12 cellular contexts compared by ENCODE assay signal in the genomic region with DNA sequence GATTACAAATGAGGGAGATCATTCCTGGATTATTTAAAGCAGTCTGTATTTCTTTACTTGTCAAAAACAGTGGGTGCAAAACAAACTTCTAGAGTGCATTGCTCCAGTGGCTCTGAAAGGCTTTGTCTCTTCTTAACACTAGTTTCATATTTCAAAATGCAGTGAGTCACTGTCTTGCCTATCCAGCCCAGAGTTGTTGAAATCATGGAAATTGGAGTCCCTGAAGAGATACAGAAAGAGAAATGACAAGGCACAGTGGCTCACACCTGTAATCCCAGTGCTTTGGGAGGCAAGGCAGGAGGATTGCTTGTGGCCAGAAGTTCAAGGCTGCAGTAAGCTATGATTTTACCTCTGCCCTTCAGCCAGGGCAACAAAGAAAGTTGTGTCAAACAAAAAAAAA. TPM values are rescaled to one million over a fixed set of nuclear protein-coding genes. Genes with fewer than 3 reads are reported as not detected.
A peak's percentile ranks its signal among the peaks of the same experiment; 100 is the strongest.
DNase-seq lines count a peak whose midpoint lies in the region; ATAC-seq and TF ChIP-seq lines count a peak whose summit lies in the region.
"Had no signal": no experiment of that assay in that cellular context is flagged by ENCODE, and none has a peak within 500 bp of the region (broad histone marks: within the 10 kb centered on the region; RNA-seq: fewer than 3 reads in every experiment).

No MANE protein-coding gene starts in this region.

- no peaks in the 10 kb centered on the region for H3K27me3 ChIP-seq in foreskin keratinocyte
- H3K27me3 ChIP-seq in esophagus muscularis mucosa: no peaks in the 10 kb centered on the region

- H3K36me3 ChIP-seq in esophagus muscularis mucosa: no peaks in the 10 kb centered on the region

- in situ Hi-C loops in SK-MEL-5 (cut with HindIII; ENCODE audit: low pct_unique_long_range_greater_than_20kb, low sequenced_read_pairs): no loop called here

- ATAC-seq in foreskin keratinocyte: peak; percentile 94
- ATAC-seq: Right ventricle myocardium inferior had no signal

- DNase-seq in AG10803 (ENCODE audit: low read depth) (peak; percentile 39), LHCN-M2 (ENCODE audit: low read depth) (peak; percentile 74), SK-MEL-5 (ENCODE audit: low read depth, low spot score) (peak; percentile 15), foreskin keratinocyte (peak in 1 of 2 donors; percentile 68), nucleus accumbens (lab: John Stamatoyannopoulos, UW) (no peak), esophagus muscularis mucosa (ENCODE audit: extremely low spot score) (no peak)
- DNase-seq in activated effector memory CD4-positive, alpha-beta T cell treated with Interleukin-2 at 50 U/mL for 16 hours: no peak
- DNase-seq in stimulated activated naive CD4-positive, alpha-beta T cell (lab: John Stamatoyannopoulos, UW): no peak
- DNase-seq: activated CD4-positive, alpha-beta T cell treated with anti-CD3 and anti-CD28 coated beads for 1 hour; CD4-positive, alpha-beta T cell; retina had no signal

- H3K4me1 ChIP-seq in foreskin keratinocyte: peaks cover 7% of the 10 kb centered on the region
- H3K4me1 ChIP-seq in esophagus muscularis mucosa: peaks cover 6 to 24% (median 16%) of the 10 kb centered on the region in 4 donors

- intact Hi-C loops in esophagus muscularis mucosa (cut with DNase I): no loop called here

- H3K4me3 ChIP-seq in AG10803 (ENCODE audit: low read length) (no peak overlapping the region), esophagus muscularis mucosa (no peak overlapping the region)

- no peaks in the 10 kb centered on the region for H3K9me3 ChIP-seq in esophagus muscularis mucosa

- TF ChIP-seq EP300 in esophagus muscularis mucosa (IDR thresholded peaks at IDR 0.05): no peak

- no peak for TF ChIP-seq POLR2A in esophagus muscularis mucosa (IDR thresholded peaks at IDR 0.05; ENCODE audit: low read depth)

- H3K27ac ChIP-seq in foreskin keratinocyte: no peak overlapping the region
- H3K27ac ChIP-seq in esophagus muscularis mucosa (replicated peaks in 1 of 4): no peak overlapping the region

- TF ChIP-seq CTCF in AG10803 (conservative IDR thresholded peaks at IDR 0.05; ENCODE audit: low read length) (no peak), foreskin keratinocyte (conservative IDR thresholded peaks at IDR 0.05) (no peak), esophagus muscularis mucosa (IDR thresholded peaks at IDR 0.05) (no peak)

RNA-seq across cellular contexts. Expression of a gene that starts 11.3 kb away (rescaled TPM):
- total RNA-seq in LHCN-M2 (2014; rRNA removed) (0.06 and 0.57 TPM in 2 replicates), foreskin keratinocyte (0.74 and 1.0 TPM in 2 replicates), esophagus muscularis mucosa (10 to 100 TPM; 23.2 to 50.7 (median 43.1) TPM)
- polyA plus RNA-seq in LHCN-M2 (2012): 0.16 TPM
- total RNA-seq in SK-MEL-5 (2014; rRNA removed; shearing (Covaris generic)): 0.45 TPM in 2 replicates
- polyA plus RNA-seq in SK-MEL-5 (2015; cell fraction: cytosol; rRNA removed): 0.13 and 0.37 TPM in 2 replicates
- not detected in 2 replicates for polyA plus RNA-seq in SK-MEL-5 (2015; cell fraction: nucleus; rRNA removed)
- 0.25 and 0.27 TPM in 2 replicates for polyA plus RNA-seq in foreskin keratinocyte
- total RNA-seq: CD4-positive, alpha-beta T cell had no signal

Comparison
In these comparisons a context has a peak if more than half of its experiments do, and no peak if none do; other contexts are left out.
1. DNase-seq: peak in AG10803 (single experiment), LHCN-M2 (single experiment) and SK-MEL-5 (single experiment); none in activated effector memory CD4-positive, alpha-beta T cell treated with Interleukin-2 at 50 U/mL for 16 hours (single experiment), nucleus accumbens (0 of 56), stimulated activated naive CD4-positive, alpha-beta T cell (0 of 6) and esophagus muscularis mucosa (single experiment).
2. RNA of a gene that starts 11.3 kb away (total RNA-seq): 23.2 to 50.7 TPM in esophagus muscularis mucosa; 0.74 to 1.0 TPM in foreskin keratinocyte, 0.06 to 0.57 TPM in LHCN-M2 and 0.45 TPM in SK-MEL-5; every median in the first group is over 10 times any median in the second.